ENCODE assay signal across 1 cellular context in the genomic region with DNA sequence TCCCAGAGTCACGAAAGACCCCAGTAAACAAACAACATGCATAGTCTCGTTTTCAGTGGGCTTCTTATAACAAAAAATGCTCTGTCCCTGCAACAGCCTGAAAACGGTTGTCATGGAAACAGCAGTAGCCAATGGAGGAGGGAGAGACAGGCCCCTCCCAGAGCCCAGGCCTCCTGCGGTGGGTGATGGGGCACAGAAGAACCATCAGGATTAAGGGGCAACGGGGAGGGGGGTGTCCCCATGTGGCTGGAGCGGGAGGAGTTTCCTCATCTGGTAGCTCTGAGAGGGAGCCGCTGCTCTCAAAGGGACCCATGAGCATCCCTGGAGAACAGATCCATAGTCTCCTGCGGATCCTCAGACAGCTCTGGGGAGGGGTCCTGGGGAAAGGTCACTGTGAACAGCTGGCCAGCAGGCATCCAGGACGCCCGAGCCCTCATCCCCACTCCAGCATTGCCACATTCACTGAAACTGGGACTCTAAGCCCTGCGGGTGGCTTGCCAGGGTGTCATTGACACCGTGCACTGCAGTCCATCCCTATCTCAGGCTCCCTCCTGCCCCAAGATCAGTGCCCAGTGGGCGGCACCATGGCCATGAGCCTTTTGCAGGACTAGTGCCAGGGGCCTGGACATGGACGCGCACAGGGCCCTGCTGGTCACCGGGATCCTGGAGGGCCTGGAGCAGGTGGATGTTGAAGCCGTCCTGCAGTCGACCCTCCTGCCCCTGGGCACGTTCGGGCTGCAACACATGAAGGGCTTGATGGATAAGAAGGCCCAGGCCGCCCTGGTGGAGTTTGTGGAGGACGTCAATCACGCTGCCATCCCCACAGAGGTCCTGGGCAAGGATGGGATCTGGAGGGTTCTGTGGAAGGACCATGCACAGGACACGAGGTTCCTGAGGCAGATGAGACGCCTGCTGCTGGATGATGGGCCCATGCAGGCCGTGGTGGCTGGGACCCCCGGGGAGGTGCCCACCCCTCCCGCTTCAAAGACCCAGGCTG.
TF ChIP-seq lines count a peak whose summit lies in the region.

No MANE protein-coding gene starts in this region.

TF ChIP-seq in GM23338, 12 proteins besides CTCF, POLR2A, EP300 and RAD21 (continued from another document):
- TF ChIP-seq, protein P1, sequence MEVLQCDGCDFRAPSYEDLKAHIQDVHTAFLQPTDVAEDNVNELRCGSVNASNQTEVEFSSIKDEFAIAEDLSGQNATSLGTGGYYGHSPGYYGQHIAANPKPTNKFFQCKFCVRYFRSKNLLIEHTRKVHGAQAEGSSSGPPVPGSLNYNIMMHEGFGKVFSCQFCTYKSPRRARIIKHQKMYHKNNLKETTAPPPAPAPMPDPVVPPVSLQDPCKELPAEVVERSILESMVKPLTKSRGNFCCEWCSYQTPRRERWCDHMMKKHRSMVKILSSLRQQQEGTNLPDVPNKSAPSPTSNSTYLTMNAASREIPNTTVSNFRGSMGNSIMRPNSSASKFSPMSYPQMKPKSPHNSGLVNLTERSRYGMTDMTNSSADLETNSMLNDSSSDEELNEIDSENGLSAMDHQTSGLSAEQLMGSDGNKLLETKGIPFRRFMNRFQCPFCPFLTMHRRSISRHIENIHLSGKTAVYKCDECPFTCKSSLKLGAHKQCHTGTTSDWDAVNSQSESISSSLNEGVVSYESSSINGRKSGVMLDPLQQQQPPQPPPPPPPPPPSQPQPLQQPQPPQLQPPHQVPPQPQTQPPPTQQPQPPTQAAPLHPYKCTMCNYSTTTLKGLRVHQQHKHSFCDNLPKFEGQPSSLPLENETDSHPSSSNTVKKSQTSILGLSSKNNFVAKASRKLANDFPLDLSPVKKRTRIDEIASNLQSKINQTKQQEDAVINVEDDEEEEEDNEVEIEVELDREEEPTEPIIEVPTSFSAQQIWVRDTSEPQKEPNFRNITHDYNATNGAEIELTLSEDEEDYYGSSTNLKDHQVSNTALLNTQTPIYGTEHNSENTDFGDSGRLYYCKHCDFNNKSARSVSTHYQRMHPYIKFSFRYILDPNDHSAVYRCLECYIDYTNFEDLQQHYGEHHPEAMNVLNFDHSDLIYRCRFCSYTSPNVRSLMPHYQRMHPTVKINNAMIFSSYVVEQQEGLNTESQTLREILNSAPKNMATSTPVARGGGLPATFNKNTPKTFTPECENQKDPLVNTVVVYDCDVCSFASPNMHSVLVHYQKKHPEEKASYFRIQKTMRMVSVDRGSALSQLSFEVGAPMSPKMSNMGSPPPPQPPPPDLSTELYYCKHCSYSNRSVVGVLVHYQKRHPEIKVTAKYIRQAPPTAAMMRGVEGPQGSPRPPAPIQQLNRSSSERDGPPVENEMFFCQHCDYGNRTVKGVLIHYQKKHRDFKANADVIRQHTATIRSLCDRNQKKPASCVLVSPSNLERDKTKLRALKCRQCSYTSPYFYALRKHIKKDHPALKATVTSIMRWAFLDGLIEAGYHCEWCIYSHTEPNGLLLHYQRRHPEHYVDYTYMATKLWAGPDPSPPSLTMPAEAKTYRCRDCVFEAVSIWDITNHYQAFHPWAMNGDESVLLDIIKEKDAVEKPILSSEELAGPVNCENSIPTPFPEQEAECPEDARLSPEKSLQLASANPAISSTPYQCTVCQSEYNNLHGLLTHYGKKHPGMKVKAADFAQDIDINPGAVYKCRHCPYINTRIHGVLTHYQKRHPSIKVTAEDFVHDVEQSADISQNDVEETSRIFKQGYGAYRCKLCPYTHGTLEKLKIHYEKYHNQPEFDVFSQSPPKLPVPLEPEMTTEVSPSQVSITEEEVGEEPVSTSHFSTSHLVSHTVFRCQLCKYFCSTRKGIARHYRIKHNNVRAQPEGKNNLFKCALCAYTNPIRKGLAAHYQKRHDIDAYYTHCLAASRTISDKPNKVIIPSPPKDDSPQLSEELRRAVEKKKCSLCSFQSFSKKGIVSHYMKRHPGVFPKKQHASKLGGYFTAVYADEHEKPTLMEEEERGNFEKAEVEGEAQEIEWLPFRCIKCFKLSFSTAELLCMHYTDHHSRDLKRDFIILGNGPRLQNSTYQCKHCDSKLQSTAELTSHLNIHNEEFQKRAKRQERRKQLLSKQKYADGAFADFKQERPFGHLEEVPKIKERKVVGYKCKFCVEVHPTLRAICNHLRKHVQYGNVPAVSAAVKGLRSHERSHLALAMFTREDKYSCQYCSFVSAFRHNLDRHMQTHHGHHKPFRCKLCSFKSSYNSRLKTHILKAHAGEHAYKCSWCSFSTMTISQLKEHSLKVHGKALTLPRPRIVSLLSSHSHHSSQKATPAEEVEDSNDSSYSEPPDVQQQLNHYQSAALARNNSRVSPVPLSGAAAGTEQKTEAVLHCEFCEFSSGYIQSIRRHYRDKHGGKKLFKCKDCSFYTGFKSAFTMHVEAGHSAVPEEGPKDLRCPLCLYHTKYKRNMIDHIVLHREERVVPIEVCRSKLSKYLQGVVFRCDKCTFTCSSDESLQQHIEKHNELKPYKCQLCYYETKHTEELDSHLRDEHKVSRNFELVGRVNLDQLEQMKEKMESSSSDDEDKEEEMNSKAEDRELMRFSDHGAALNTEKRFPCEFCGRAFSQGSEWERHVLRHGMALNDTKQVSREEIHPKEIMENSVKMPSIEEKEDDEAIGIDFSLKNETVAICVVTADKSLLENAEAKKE (CRISPR knock-in tag; IDR thresholded peaks at IDR 0.05) = no peak
- TF ChIP-seq POLR2AphosphoS5 (IDR thresholded peaks at IDR 0.05; ENCODE audit: low read depth) (no peak), ZNF331 (CRISPR knock-in tag; IDR thresholded peaks at IDR 0.05; ENCODE audit: low read depth) (no peak), JUNB (IDR thresholded peaks at IDR 0.05; ENCODE audit: unreplicated experiment) (no peak), NANOG (IDR thresholded peaks at IDR 0.05; ENCODE audit: borderline replicate concordance) (no peak), ZNF114 (CRISPR knock-in tag; IDR thresholded peaks at IDR 0.05) (no peak), CREB1 (CRISPR knock-in tag; IDR thresholded peaks at IDR 0.05; ENCODE audit: low read depth) (no peak)
- TF ChIP-seq, protein P2, sequence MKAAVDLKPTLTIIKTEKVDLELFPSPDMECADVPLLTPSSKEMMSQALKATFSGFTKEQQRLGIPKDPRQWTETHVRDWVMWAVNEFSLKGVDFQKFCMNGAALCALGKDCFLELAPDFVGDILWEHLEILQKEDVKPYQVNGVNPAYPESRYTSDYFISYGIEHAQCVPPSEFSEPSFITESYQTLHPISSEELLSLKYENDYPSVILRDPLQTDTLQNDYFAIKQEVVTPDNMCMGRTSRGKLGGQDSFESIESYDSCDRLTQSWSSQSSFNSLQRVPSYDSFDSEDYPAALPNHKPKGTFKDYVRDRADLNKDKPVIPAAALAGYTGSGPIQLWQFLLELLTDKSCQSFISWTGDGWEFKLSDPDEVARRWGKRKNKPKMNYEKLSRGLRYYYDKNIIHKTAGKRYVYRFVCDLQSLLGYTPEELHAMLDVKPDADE (IDR thresholded peaks at IDR 0.05) = no peak
- TF ChIP-seq, protein P3, sequence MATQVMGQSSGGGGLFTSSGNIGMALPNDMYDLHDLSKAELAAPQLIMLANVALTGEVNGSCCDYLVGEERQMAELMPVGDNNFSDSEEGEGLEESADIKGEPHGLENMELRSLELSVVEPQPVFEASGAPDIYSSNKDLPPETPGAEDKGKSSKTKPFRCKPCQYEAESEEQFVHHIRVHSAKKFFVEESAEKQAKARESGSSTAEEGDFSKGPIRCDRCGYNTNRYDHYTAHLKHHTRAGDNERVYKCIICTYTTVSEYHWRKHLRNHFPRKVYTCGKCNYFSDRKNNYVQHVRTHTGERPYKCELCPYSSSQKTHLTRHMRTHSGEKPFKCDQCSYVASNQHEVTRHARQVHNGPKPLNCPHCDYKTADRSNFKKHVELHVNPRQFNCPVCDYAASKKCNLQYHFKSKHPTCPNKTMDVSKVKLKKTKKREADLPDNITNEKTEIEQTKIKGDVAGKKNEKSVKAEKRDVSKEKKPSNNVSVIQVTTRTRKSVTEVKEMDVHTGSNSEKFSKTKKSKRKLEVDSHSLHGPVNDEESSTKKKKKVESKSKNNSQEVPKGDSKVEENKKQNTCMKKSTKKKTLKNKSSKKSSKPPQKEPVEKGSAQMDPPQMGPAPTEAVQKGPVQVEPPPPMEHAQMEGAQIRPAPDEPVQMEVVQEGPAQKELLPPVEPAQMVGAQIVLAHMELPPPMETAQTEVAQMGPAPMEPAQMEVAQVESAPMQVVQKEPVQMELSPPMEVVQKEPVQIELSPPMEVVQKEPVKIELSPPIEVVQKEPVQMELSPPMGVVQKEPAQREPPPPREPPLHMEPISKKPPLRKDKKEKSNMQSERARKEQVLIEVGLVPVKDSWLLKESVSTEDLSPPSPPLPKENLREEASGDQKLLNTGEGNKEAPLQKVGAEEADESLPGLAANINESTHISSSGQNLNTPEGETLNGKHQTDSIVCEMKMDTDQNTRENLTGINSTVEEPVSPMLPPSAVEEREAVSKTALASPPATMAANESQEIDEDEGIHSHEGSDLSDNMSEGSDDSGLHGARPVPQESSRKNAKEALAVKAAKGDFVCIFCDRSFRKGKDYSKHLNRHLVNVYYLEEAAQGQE (IDR thresholded peaks at IDR 0.05; ENCODE audit: unreplicated experiment) = no peak
